ENCODE assay signal across 8 cellular contexts in genomic region chr19:42926781-42927180, GRCh38. TPM values are rescaled to one million over a fixed set of nuclear protein-coding genes. Genes with fewer than 3 reads are reported as not detected.
"Had no signal": no experiment of that assay in that cellular context is flagged by ENCODE, and none has a peak within 500 bp of the region (broad histone marks: within the 10 kb centered on the region; RNA-seq: fewer than 3 reads in every experiment).

No MANE protein-coding gene starts in this region.

- H3K4me3 Mint-ChIP-seq: GM23338, H9, IgD-negative memory B cell had no signal

- FAIRE-seq: H1, H54, HTR-8/SVneo had no signal

- H3K4me1 Mint-ChIP-seq: GM23338, H9, IgD-negative memory B cell had no signal

- H3K4me3 ChIP-seq: GM23338 had no signal

- H2AFZ ChIP-seq: GM23338 had no signal

- H3K4me2 ChIP-seq: GM23338 had no signal

- H3K27ac Mint-ChIP-seq: GM23338, H9, IgD-negative memory B cell had no signal

- DNase-seq: H9, HCEC 1CT had no signal

- H3K9me3 Mint-ChIP-seq: IgD-negative memory B cell had no signal

- ATAC-seq: GM23338 had no signal

RNA-seq across cellular contexts. Expression of gene PSG6, which starts 9.1 kb away (rescaled TPM):
- total RNA-seq: GM23338, H1, H9, HT-29 had no signal
- polyA plus RNA-seq: H1, IgD-negative memory B cell had no signal

RNA-seq across cellular contexts. Expression of gene PSG7, which starts 10.2 kb away (rescaled TPM):
- total RNA-seq: GM23338, H1, H9, HT-29 had no signal
- polyA plus RNA-seq: GM23338, H1, IgD-negative memory B cell had no signal

RNA-seq across cellular contexts. Expression of gene PSG1, which starts 47.3 kb away (rescaled TPM):
- total RNA-seq: GM23338, H1, H9, HT-29 had no signal
- polyA plus RNA-seq: GM23338, H1, IgD-negative memory B cell had no signal
